Comparison of ENCODE assay signal across 8 cellular contexts in the genomic region with DNA sequence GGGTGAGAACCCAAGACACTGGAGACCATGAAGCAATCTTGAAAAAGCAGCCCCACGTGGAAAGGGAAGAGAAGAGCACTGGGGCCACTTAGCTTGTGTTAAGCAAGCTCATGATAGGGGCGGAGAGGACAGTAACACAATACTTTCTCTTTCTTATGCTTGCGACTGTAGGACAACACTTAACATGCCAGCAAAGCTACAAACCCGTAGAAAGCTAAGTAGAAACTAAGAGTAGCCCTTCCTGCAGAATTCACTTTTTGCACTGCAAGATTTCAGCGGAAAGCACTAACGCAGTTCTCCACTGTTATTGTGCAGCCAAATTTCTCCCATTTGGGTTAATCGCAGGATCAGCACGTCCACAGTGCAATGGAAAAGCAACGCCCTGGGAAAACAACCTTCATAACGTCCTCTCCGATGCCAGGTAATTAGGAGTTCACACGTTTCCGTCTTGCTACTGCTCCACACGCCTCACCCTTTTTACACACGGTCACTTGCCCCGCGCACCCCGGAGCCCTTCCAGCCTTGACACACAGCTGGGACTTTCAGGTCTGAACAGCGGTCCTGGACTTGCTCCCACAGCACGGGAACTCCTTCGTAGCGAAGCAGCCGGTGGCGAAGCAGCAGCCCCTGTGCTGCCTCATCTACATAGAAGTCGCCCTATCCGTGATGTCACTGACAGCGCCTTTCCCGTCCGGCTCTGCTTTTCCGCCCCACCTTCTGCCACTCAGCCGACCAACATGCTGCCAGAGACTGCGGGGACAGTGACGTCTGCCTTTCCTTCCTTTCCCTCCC.
DNase-seq lines count a peak whose midpoint lies in the region; ATAC-seq and TF ChIP-seq lines count a peak whose summit lies in the region.

No MANE protein-coding gene starts in this region.

- peak overlapping the region; percentile 91 to 100 (median 100) for H3K27ac Mint-ChIP-seq in IgD-negative memory B cell
- H3K27ac Mint-ChIP-seq in activated T-helper 2 cell treated with anti-CD3 and anti-CD28 coated beads, Interferon-gamma antibody, Interleukin-2, Interleukin-4, amounts not matched to agents 10 μg/mL and 5 μg/mL and 100 μg/mL, durations not matched to agents 14 hours and 24 hours and 36 hours: peak overlapping the region; percentile 99
- peak overlapping the region; percentile 100 for H3K27ac Mint-ChIP-seq in neural crest cell (ENCODE audit: unreplicated experiment)
- peak overlapping the region; percentile 100 for H3K27ac Mint-ChIP-seq in stimulated activated naive CD8-positive, alpha-beta T cell treated with anti-CD3 and anti-CD28 coated beads, Interleukin-15, amount 100 ng/mL, for 72 hours

- H3K27me3 Mint-ChIP-seq in IgD-negative memory B cell: peaks cover 4% of the 10 kb centered on the region
- peaks cover 23% of the 10 kb centered on the region for H3K27me3 Mint-ChIP-seq in activated T-helper 2 cell treated with anti-CD3 and anti-CD28 coated beads, Interferon-gamma antibody, Interleukin-2, Interleukin-4, amounts not matched to agents 10 μg/mL and 5 μg/mL and 100 μg/mL, durations not matched to agents 14 hours and 24 hours and 36 hours (ENCODE audit: low read depth)
- H3K27me3 Mint-ChIP-seq in neural crest cell (ENCODE audit: low read depth): peaks cover 53% of the 10 kb centered on the region
- peaks cover 33% of the 10 kb centered on the region for H3K27me3 Mint-ChIP-seq in stimulated activated naive CD8-positive, alpha-beta T cell treated with anti-CD3 and anti-CD28 coated beads, Interleukin-15, amount 100 ng/mL, for 72 hours

- no peak for TF ChIP-seq CTCF in neural crest cell (conservative IDR thresholded peaks at IDR 0.05)

- H3K4me1 Mint-ChIP-seq in IgD-negative memory B cell (peaks cover 6 to 27% (median 25%) of the 10 kb centered on the region in 3 donors), neural crest cell (peaks cover 14% of the 10 kb centered on the region)
- peaks cover 32% of the 10 kb centered on the region for H3K4me1 Mint-ChIP-seq in activated T-helper 2 cell treated with anti-CD3 and anti-CD28 coated beads, Interferon-gamma antibody, Interleukin-2, Interleukin-4, amounts not matched to agents 10 μg/mL and 5 μg/mL and 100 μg/mL, durations not matched to agents 14 hours and 24 hours and 36 hours (ENCODE audit: low read depth)
- H3K4me1 Mint-ChIP-seq in stimulated activated naive CD8-positive, alpha-beta T cell treated with anti-CD3 and anti-CD28 coated beads, Interleukin-15, amount 100 ng/mL, for 72 hours: peaks cover 63% of the 10 kb centered on the region

- intact Hi-C loops in activated T-helper 2 cell treated with anti-CD3 and anti-CD28 coated beads, Interferon-gamma antibody, Interleukin-2, Interleukin-4, amounts not matched to agents 10 μg/mL and 5 μg/mL and 100 μg/mL, durations not matched to agents 14 hours and 24 hours and 36 hours (cut with micrococcal nuclease): loop anchor here (1.0 to 10.0 kb wide), 4 partner anchors 16 to 790 kb away; a partner anchor contains a TSS

- DNase-seq in DMS 273 (lab: John Stamatoyannopoulos, UW; ENCODE audit: unreplicated experiment) (peak; percentile 97), RPMI7951 (ENCODE audit: low read depth) (peak; percentile 67), fibroblast of the conjunctiva (ENCODE audit: low read depth) (peak; percentile 91), neural crest cell (ENCODE audit: low read depth, low spot score) (peak; percentile 68)
- peak; percentile 73 for DNase-seq in activated T-helper 2 cell treated with anti-CD3 and anti-CD28 coated beads, Interferon-gamma antibody, Interleukin-2, Interleukin-4, amounts not matched to agents 10 μg/mL and 5 μg/mL and 100 μg/mL, durations not matched to agents 14 hours and 24 hours and 36 hours (ENCODE audit: low spot score)
- DNase-seq in stimulated activated naive CD8-positive, alpha-beta T cell treated with anti-CD3 and anti-CD28 coated beads, Interleukin-15, amount 100 ng/mL, for 72 hours: peak; percentile 82 to 86

- ATAC-seq in GM21528 (IDR thresholded peaks at IDR 0.05; ENCODE audit: low FRiP score, unreplicated experiment): peak; percentile 82
- ATAC-seq in stimulated activated naive CD8-positive, alpha-beta T cell treated with anti-CD3 and anti-CD28 coated beads, Interleukin-15, amount 100 ng/mL, for 72 hours: peak; percentile 90

- H3K4me3 Mint-ChIP-seq in IgD-negative memory B cell: peak overlapping the region; percentile 88 to 99 (median 98)
- H3K4me3 Mint-ChIP-seq in activated T-helper 2 cell treated with anti-CD3 and anti-CD28 coated beads, Interferon-gamma antibody, Interleukin-2, Interleukin-4, amounts not matched to agents 10 μg/mL and 5 μg/mL and 100 μg/mL, durations not matched to agents 14 hours and 24 hours and 36 hours (ENCODE audit: low read depth): peak overlapping the region; percentile 94
- peak overlapping the region; percentile 94 for H3K4me3 Mint-ChIP-seq in neural crest cell
- H3K4me3 Mint-ChIP-seq in stimulated activated naive CD8-positive, alpha-beta T cell treated with anti-CD3 and anti-CD28 coated beads, Interleukin-15, amount 100 ng/mL, for 72 hours: peak overlapping the region; percentile 93 to 97

- H3K36me3 Mint-ChIP-seq in IgD-negative memory B cell: no peaks in the 10 kb centered on the region
- H3K36me3 Mint-ChIP-seq in activated T-helper 2 cell treated with anti-CD3 and anti-CD28 coated beads, Interferon-gamma antibody, Interleukin-2, Interleukin-4, amounts not matched to agents 10 μg/mL and 5 μg/mL and 100 μg/mL, durations not matched to agents 14 hours and 24 hours and 36 hours (ENCODE audit: low read depth): no peaks in the 10 kb centered on the region
- H3K36me3 Mint-ChIP-seq in neural crest cell (ENCODE audit: low read depth): no peaks in the 10 kb centered on the region

- H3K9me3 Mint-ChIP-seq in IgD-negative memory B cell (no peaks in the 10 kb centered on the region), neural crest cell (no peaks in the 10 kb centered on the region)
- no peaks in the 10 kb centered on the region for H3K9me3 Mint-ChIP-seq in activated T-helper 2 cell treated with anti-CD3 and anti-CD28 coated beads, Interferon-gamma antibody, Interleukin-2, Interleukin-4, amounts not matched to agents 10 μg/mL and 5 μg/mL and 100 μg/mL, durations not matched to agents 14 hours and 24 hours and 36 hours
- no peaks in the 10 kb centered on the region for H3K9me3 Mint-ChIP-seq in stimulated activated naive CD8-positive, alpha-beta T cell treated with anti-CD3 and anti-CD28 coated beads, Interleukin-15, amount 100 ng/mL, for 72 hours

Comparison
In these comparisons a context has a peak if more than half of its experiments do, and no peak if none do; other contexts are left out.
1. Peak in every context shown above with its lines: DNase-seq and ATAC-seq.